ENCODE assay signal across 15 cellular contexts in genomic region chr7:107615910-107616680, GRCh38. TPM values are rescaled to one million over a fixed set of nuclear protein-coding genes. Genes with fewer than 3 reads are reported as not detected.
"Had no signal": no experiment of that assay in that cellular context is flagged by ENCODE, and none has a peak within 500 bp of the region (broad histone marks: within the 10 kb centered on the region; RNA-seq: fewer than 3 reads in every experiment).

No MANE protein-coding gene starts in this region.

- H3K27ac ChIP-seq: brain microvascular endothelial cell, heart right ventricle, ovary, thoracic aorta had no signal

- H3K27ac Mint-ChIP-seq: activated naive CD8-positive, alpha-beta T cell; endodermal cell had no signal

- H3K9me3 Mint-ChIP-seq: endodermal cell; stimulated activated naive CD8-positive, alpha-beta T cell treated with anti-CD3 and anti-CD28 coated beads, Interleukin-15, amount 100 ng/mL, for 72 hours had no signal

- ATAC-seq: heart right ventricle; stimulated activated naive CD8-positive, alpha-beta T cell treated with anti-CD3 and anti-CD28 coated beads, Interleukin-15, amount 100 ng/mL, for 72 hours had no signal

- H3K4me3 Mint-ChIP-seq: activated naive CD8-positive, alpha-beta T cell; endodermal cell; stimulated activated naive CD8-positive, alpha-beta T cell treated with anti-CD3 and anti-CD28 coated beads, Interleukin-15, amount 100 ng/mL, for 72 hours had no signal

- H3K27me3 Mint-ChIP-seq: activated naive CD8-positive, alpha-beta T cell; stimulated activated naive CD8-positive, alpha-beta T cell treated with anti-CD3 and anti-CD28 coated beads, Interleukin-15, amount 100 ng/mL, for 72 hours had no signal

- H3K27me3 ChIP-seq: brain microvascular endothelial cell, heart right ventricle, ovary had no signal

- H3K4me1 Mint-ChIP-seq: stimulated activated naive CD8-positive, alpha-beta T cell treated with anti-CD3 and anti-CD28 coated beads, Interleukin-15, amount 100 ng/mL, for 72 hours had no signal

- DNase-seq: activated CD4-positive, alpha-beta T cell treated with anti-CD3 and anti-CD28 coated beads, Interleukin-2, amount 50 U/mL, for 1 hour; activated gamma-delta T cell; activated T-cell treated with anti-CD3 and anti-CD28 coated beads for 4 hours; brain microvascular endothelial cell; endodermal cell; heart right ventricle; kidney; ovary; stimulated activated CD4-positive, alpha-beta T cell treated with anti-CD3 and anti-CD28 coated beads, Interleukin-15, amount 100 ng/mL, for 24 hours; stimulated activated CD4-positive, alpha-beta T cell treated with anti-CD3 and anti-CD28 coated beads, Interleukin-4, amount 100 ng/mL, for 24 hours; stimulated activated naive CD8-positive, alpha-beta T cell treated with anti-CD3 and anti-CD28 coated beads, Interleukin-15, amount 100 ng/mL, for 72 hours; T-helper 2 cell had no signal

RNA-seq across cellular contexts. Expression of gene SLC26A4, which starts 44.5 kb away (rescaled TPM):
- polyA plus RNA-seq: neural cell had no signal
